Comparison of ENCODE assay signal across 36 cellular contexts in genomic region chr20:7586481-7586880, GRCh38.
"Had no signal": no experiment of that assay in that cellular context is flagged by ENCODE, and none has a peak within 500 bp of the region (broad histone marks: within the 10 kb centered on the region; RNA-seq: fewer than 3 reads in every experiment).

No MANE protein-coding gene starts in this region.

- H3K9me3 ChIP-seq: adrenal gland, body of pancreas, breast epithelium had no signal

- H3K4me1 Mint-ChIP-seq: activated B cell treated with CpG ODN at 0.5 μM for 24 hours; activated CD4-positive, alpha-beta T cell treated with anti-CD3 and anti-CD28 coated beads, Interleukin-2, amount 10 ng/mL, durations not matched to agents 24 days and 14 days; activated naive CD8-positive, alpha-beta T cell treated with anti-CD3 and anti-CD28 coated beads for 36 hours; activated T-helper 17 cell treated with anti-CD3 and anti-CD28 coated beads, Interleukin-2, amount 50 U/mL, for 72 hours; central memory CD8-positive, alpha-beta T cell had no signal

- H3K4me3 ChIP-seq: adrenal gland, body of pancreas, breast epithelium had no signal

- H3K4me1 ChIP-seq: adrenal gland, body of pancreas, breast epithelium had no signal

- H3K36me3 Mint-ChIP-seq: activated CD4-positive, alpha-beta memory T cell treated with anti-CD3 and anti-CD28 coated beads for 36 hours; activated naive CD4-positive, alpha-beta T cell treated with anti-CD3 and anti-CD28 coated beads, Interleukin-2, amount 50 U/mL, for 72 hours; activated naive CD8-positive, alpha-beta T cell treated with anti-CD3 and anti-CD28 coated beads for 36 hours had no signal

- H3K27me3 ChIP-seq: adrenal gland, body of pancreas, brain microvascular endothelial cell, breast epithelium had no signal

- DNase-seq: activated B cell treated with CpG ODN at 0.5 μM for 24 hours; activated CD4-positive, alpha-beta memory T cell treated with anti-CD3 and anti-CD28 coated beads for 36 hours; activated CD4-positive, alpha-beta T cell treated with anti-CD3 and anti-CD28 coated beads for 4 hours; activated CD4-positive, alpha-beta T cell treated with anti-CD3 and anti-CD28 coated beads, Interleukin-2, amount 10 ng/mL, durations not matched to agents 24 days and 14 days; activated CD4-positive, alpha-beta T cell treated with anti-CD3 and anti-CD28 coated beads, Interleukin-2, amount 50 U/mL, for 1 hour; activated CD4-positive, alpha-beta T cell treated with anti-CD3 and anti-CD28 coated beads, Interleukin-2, amount 50 U/mL, for 4 hours; activated CD4-positive, CD25-positive, alpha-beta regulatory T cell treated with anti-CD3 and anti-CD28 coated beads, Interleukin-2, amount 50 U/mL, for 72 hours; activated CD8-positive, alpha-beta memory T cell treated with anti-CD3 and anti-CD28 coated beads, Interleukin-2, amount 50 U/mL, for 4 hours; activated CD8-positive, alpha-beta T cell treated with anti-CD3 and anti-CD28 coated beads for 36 hours; activated effector memory CD4-positive, alpha-beta T cell treated with anti-CD3 and anti-CD28 coated beads, Interleukin-2, amount 50 U/mL, for 16 hours; activated gamma-delta T cell treated with Interleukin-2 at 50 U/mL for 16 hours; activated naive CD4-positive, alpha-beta T cell; activated naive CD4-positive, alpha-beta T cell treated with anti-CD3 and anti-CD28 coated beads for 36 hours; activated naive CD4-positive, alpha-beta T cell treated with anti-CD3 and anti-CD28 coated beads, Interleukin-2, amount 50 U/mL, for 16 hours; activated naive CD8-positive, alpha-beta T cell treated with anti-CD3 and anti-CD28 coated beads for 36 hours; activated T-cell treated with anti-CD3 and anti-CD28 coated beads for 4 hours; activated T-cell treated with anti-CD3 and anti-CD28 coated beads, Interleukin-2, amount 50 U/mL, for 1 hour; activated T-cell treated with anti-CD3 and anti-CD28 coated beads, Interleukin-2, amount 50 U/mL, for 4 hours; activated T-cell treated with anti-CD3 and anti-CD28 coated beads, Interleukin-2, amount 50 U/mL, for 72 hours; adrenal gland; amniotic stem cell; aorta; body of pancreas; brain microvascular endothelial cell; cerebellar nuclear complex; T-helper 1 cell; T-helper 2 cell; T-helper 9 cell had no signal

- H3K27me3 Mint-ChIP-seq: activated B cell treated with CpG ODN at 0.5 μM for 24 hours; activated CD4-positive, alpha-beta memory T cell treated with anti-CD3 and anti-CD28 coated beads for 36 hours; activated CD4-positive, alpha-beta T cell treated with anti-CD3 and anti-CD28 coated beads, Interleukin-2, amount 10 ng/mL, durations not matched to agents 24 days and 14 days; activated CD8-positive, alpha-beta T cell treated with anti-CD3 and anti-CD28 coated beads for 36 hours; activated naive CD8-positive, alpha-beta T cell treated with anti-CD3 and anti-CD28 coated beads for 36 hours; activated T-helper 17 cell treated with anti-CD3 and anti-CD28 coated beads, Interleukin-2, amount 50 U/mL, for 72 hours; central memory CD8-positive, alpha-beta T cell had no signal

- H3K27ac Mint-ChIP-seq: activated B cell treated with CpG ODN at 0.5 μM for 24 hours; activated CD4-positive, alpha-beta memory T cell treated with anti-CD3 and anti-CD28 coated beads for 36 hours; activated CD4-positive, alpha-beta T cell treated with anti-CD3 and anti-CD28 coated beads, Interleukin-2, amount 10 ng/mL, durations not matched to agents 24 days and 14 days; activated CD8-positive, alpha-beta T cell treated with anti-CD3 and anti-CD28 coated beads for 36 hours; activated naive CD4-positive, alpha-beta T cell treated with anti-CD3 and anti-CD28 coated beads for 36 hours; activated naive CD4-positive, alpha-beta T cell treated with anti-CD3 and anti-CD28 coated beads, Interleukin-2, amount 50 U/mL, for 72 hours; activated naive CD8-positive, alpha-beta T cell treated with anti-CD3 and anti-CD28 coated beads for 36 hours; activated T-cell treated with anti-CD3 and anti-CD28 coated beads, Interleukin-2, amount 50 U/mL, for 72 hours; activated T-helper 1 cell treated with anti-CD3 and anti-CD28 coated beads, Interleukin-12 subunit alpha, Interleukin-12 subunit beta, Interleukin-2, Interleukin-4 antibody, amounts not matched to agents 30 ng/mL and 10 ng/mL and 1 ng/mL, durations not matched to agents 14 hours and 24 hours and 36 hours; activated T-helper 17 cell treated with anti-CD3 and anti-CD28 coated beads, Interleukin-2, amount 50 U/mL, for 72 hours; T-helper 1 cell treated with Interleukin-12 subunit alpha and Interleukin-12 subunit beta and Interleukin-4 antibody, amounts not matched to agents 30 μg/mL and 1 μg/mL, for 36 hours; T-helper 2 cell treated with Interferon-gamma antibody and Interleukin-4, amounts not matched to agents 5 μg/mL and 100 μg/mL, for 36 hours had no signal

- H3K27ac ChIP-seq: adrenal gland, body of pancreas, brain microvascular endothelial cell, breast epithelium, VCaP had no signal

- H3K36me3 ChIP-seq: adrenal gland, brain microvascular endothelial cell, breast epithelium had no signal

- H3K4me3 Mint-ChIP-seq: activated B cell treated with CpG ODN at 0.5 μM for 24 hours; activated CD4-positive, alpha-beta memory T cell treated with anti-CD3 and anti-CD28 coated beads for 36 hours; activated CD4-positive, alpha-beta T cell treated with anti-CD3 and anti-CD28 coated beads, Interleukin-2, amount 10 ng/mL, durations not matched to agents 24 days and 14 days; activated CD8-positive, alpha-beta T cell treated with anti-CD3 and anti-CD28 coated beads for 36 hours; activated naive CD4-positive, alpha-beta T cell treated with anti-CD3 and anti-CD28 coated beads for 36 hours; activated naive CD8-positive, alpha-beta T cell treated with anti-CD3 and anti-CD28 coated beads for 36 hours; activated T-cell treated with anti-CD3 and anti-CD28 coated beads, Interleukin-2, amount 50 U/mL, for 4 hours; activated T-cell treated with anti-CD3 and anti-CD28 coated beads, Interleukin-2, amount 50 U/mL, for 72 hours; activated T-helper 1 cell treated with anti-CD3 and anti-CD28 coated beads, Interleukin-12 subunit alpha, Interleukin-12 subunit beta, Interleukin-2, Interleukin-4 antibody, amounts not matched to agents 30 ng/mL and 10 ng/mL and 1 ng/mL, durations not matched to agents 14 hours and 24 hours and 36 hours; activated T-helper 17 cell treated with anti-CD3 and anti-CD28 coated beads, Interleukin-2, amount 50 U/mL, for 72 hours; central memory CD8-positive, alpha-beta T cell; T-helper 1 cell treated with Interleukin-12 subunit alpha and Interleukin-12 subunit beta and Interleukin-4 antibody, amounts not matched to agents 30 μg/mL and 1 μg/mL, for 36 hours; T-helper 2 cell treated with Interferon-gamma antibody and Interleukin-4, amounts not matched to agents 5 μg/mL and 100 μg/mL, for 36 hours had no signal

- ATAC-seq: activated CD8-positive, alpha-beta T cell treated with anti-CD3 and anti-CD28 coated beads for 36 hours; activated naive CD4-positive, alpha-beta T cell treated with anti-CD3 and anti-CD28 coated beads, Interleukin-2, amount 50 U/mL, for 72 hours; activated T-cell treated with anti-CD3 and anti-CD28 coated beads, Interleukin-2, amount 50 U/mL, for 4 hours; activated T-cell treated with anti-CD3 and anti-CD28 coated beads, Interleukin-2, amount 50 U/mL, for 72 hours; activated T-helper 17 cell treated with anti-CD3 and anti-CD28 coated beads, Interleukin-2, amount 50 U/mL, for 72 hours; body of pancreas had no signal

- H3K9me3 Mint-ChIP-seq: activated CD4-positive, alpha-beta T cell treated with anti-CD3 and anti-CD28 coated beads, Interleukin-2, amount 10 ng/mL, durations not matched to agents 24 days and 14 days; activated T-helper 1 cell treated with anti-CD3 and anti-CD28 coated beads, Interleukin-12 subunit alpha, Interleukin-12 subunit beta, Interleukin-2, Interleukin-4 antibody, amounts not matched to agents 30 ng/mL and 10 ng/mL and 1 ng/mL, durations not matched to agents 14 hours and 24 hours and 36 hours; T-helper 1 cell treated with Interleukin-12 subunit alpha and Interleukin-12 subunit beta and Interleukin-4 antibody, amounts not matched to agents 30 μg/mL and 1 μg/mL, for 36 hours had no signal
